9 cellular contexts compared by ENCODE assay signal in the genomic region with DNA sequence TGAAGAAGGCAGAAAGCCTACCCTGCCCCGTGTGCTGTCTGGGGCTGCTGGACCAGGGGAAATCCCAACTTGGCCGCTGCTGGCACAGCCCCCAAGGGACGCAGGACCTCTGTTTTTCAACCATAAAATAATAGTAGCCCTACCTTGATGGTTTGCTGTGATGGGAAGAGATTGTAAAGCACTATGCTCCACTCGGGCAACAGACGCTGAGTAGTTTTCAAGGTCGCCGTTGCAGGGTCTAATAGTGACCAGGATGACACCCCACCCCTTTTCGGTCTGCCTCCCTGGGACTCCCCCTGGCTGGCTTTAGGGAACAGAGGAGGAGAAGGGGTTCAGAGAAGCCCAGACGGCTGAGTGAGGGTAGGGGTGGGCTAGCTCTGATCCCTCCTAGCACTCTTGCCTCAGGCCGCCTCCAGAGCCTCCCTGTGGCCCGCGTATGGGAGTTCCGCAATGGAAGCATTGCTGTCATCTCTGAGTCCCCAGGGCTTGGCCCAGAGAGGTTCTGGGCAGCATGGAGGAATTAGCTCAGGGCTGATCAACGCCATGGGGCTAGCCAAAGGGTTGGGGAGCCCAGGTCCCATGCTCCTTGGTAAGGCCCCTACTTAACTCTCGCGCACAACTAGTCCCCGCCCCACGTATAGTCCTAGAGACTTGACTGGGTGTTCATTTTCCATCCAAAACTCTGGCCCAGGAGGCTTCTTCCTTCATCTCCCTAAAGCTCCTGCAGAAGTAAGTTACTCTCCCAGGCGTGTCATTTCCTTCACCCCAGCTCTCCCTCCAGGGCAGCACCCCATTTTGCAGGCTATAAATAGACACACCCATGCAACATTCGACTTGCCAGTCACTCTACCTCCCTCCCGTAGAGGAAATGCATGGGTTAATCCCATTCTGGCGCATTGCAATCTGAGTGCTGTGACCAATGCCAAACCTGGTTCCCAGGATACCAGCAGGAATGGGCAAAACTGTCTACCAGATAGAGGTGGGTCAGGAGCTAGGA. TPM values are rescaled to one million over a fixed set of nuclear protein-coding genes. Genes with fewer than 3 reads are reported as not detected.
DNase-seq lines count a peak whose midpoint lies in the region; ATAC-seq, FAIRE-seq and TF ChIP-seq lines count a peak whose summit lies in the region.
"Had no signal": no experiment of that assay in that cellular context is flagged by ENCODE, and none has a peak within 500 bp of the region (broad histone marks: within the 10 kb centered on the region; RNA-seq: fewer than 3 reads in every experiment).

No MANE protein-coding gene starts in this region.

- DNase-seq in CD4-positive, CD25-positive, alpha-beta regulatory T cell = peak in 2 of 3 donors; percentile 25 to 80
- DNase-seq in MM.1S (no peak), GM12878 (ENCODE audit: low read depth, low spot score) (no peak), lower leg skin (ENCODE audit: low spot score in 2 of 2) (peak; percentile 29 to 85), transverse colon (peak; percentile 48), hepatic stellate cell (ENCODE audit: low spot score) (no peak), NCI-H187 (lab: John Stamatoyannopoulos, UW) (no peak)

- peak overlapping the region; percentile 98 for H3K4me2 ChIP-seq in MM.1S (ENCODE audit: low read depth, low read length)
- peak overlapping the region; percentile 95 for H3K4me2 ChIP-seq in GM12878 (ENCODE audit: control insufficient read depth, insufficient read depth)

- H3K27me3 ChIP-seq in CD4-positive, CD25-positive, alpha-beta regulatory T cell (ENCODE audit: control insufficient read depth, insufficient read depth, low read length) = no peaks in the 10 kb centered on the region
- H3K27me3 ChIP-seq in MM.1S (replicated peaks; ENCODE audit: insufficient read depth, low read length) = no peaks in the 10 kb centered on the region
- H3K27me3 ChIP-seq in GM12878 (replicated peaks in 1 of 2; ENCODE audit: control insufficient read depth in 2 of 2, insufficient read depth in 2 of 2, low read length in 1 of 2) = no peaks in the 10 kb centered on the region
- no peaks in the 10 kb centered on the region for H3K27me3 ChIP-seq in transverse colon

- in situ Hi-C loops in GM12878 (cut with MboI) (loop anchor here (10.0 kb wide), 1 partner anchor 107 kb away; no protein-coding TSS in a partner anchor), transverse colon (cut with MboI; ENCODE audit: low pct_ligation_motif_present in 1 of 4, low pct_unique_long_range_greater_than_20kb in 1 of 4, low sequenced_read_pairs in 3 of 4) (loop anchor here in 3 of 4 donors (5.0 to 10.0 kb wide), 2 partner anchors 74 to 77 kb away; no protein-coding TSS in a partner anchor)

- peak overlapping the region; percentile 76 for H3K4me3 ChIP-seq in CD4-positive, CD25-positive, alpha-beta regulatory T cell (ENCODE audit: low read depth, low read length)
- H3K4me3 ChIP-seq in MM.1S (ENCODE audit: low read length) = peak overlapping the region; percentile 90
- peak overlapping the region; percentile 65 for H3K4me3 ChIP-seq in GM12878
- H3K4me3 ChIP-seq in lower leg skin (ENCODE audit: low read depth, poor library complexity, severe bottlenecking) = peak overlapping the region; percentile 35
- H3K4me3 ChIP-seq in transverse colon = peak overlapping the region; percentile 43 to 93 (median 84)

- CTCF ChIA-PET in GM12878 (lab: Yijun Ruan, JAX) = interaction anchor here (0.7 to 13.0 kb wide), 15 partner anchors 10 to 301 kb away, joined by 3 to 184 read pairs (median 25); no protein-coding TSS in a partner anchor

- H3K27ac Mint-ChIP-seq in CD4-positive, CD25-positive, alpha-beta regulatory T cell = peak overlapping the region; percentile 94 to 98 (median 98)

- TF ChIP-seq EP300 in GM12878 (IDR thresholded peaks at IDR 0.05; ENCODE audit: borderline replicate concordance in 1 of 2, control insufficient read depth in 1 of 2, low read depth in 2 of 2, low read length in 2 of 2) = no peak
- TF ChIP-seq EP300 in transverse colon (IDR thresholded peaks at IDR 0.05; ENCODE audit: low read depth) = no peak

- H3K9ac ChIP-seq in MM.1S (ENCODE audit: low read length) (peak overlapping the region; percentile 97), GM12878 (ENCODE audit: control insufficient read depth, insufficient read depth, low read length) (peak overlapping the region; percentile 96)

- TF ChIP-seq POLR2A in GM12878 (IDR thresholded peaks at IDR 0.05; ENCODE audit: low read depth, low read length) (no peak), lower leg skin (IDR thresholded peaks at IDR 0.05) (no peak), transverse colon (IDR thresholded peaks at IDR 0.05) (no peak)

- no peak for FAIRE-seq in GM12878 (lab: Jason Lieb, UNC)

- H2AFZ ChIP-seq in MM.1S (ENCODE audit: low read length) = peak overlapping the region; percentile 67
- peak overlapping the region; percentile 5 for H2AFZ ChIP-seq in GM12878 (ENCODE audit: control insufficient read depth, low read depth, low read length)

- no peaks in the 10 kb centered on the region for H3K9me3 Mint-ChIP-seq in CD4-positive, CD25-positive, alpha-beta regulatory T cell

- no peaks in the 10 kb centered on the region for H3K9me3 ChIP-seq in CD4-positive, CD25-positive, alpha-beta regulatory T cell (ENCODE audit: control insufficient read depth in 2 of 2, low read length in 2 of 2)
- H3K9me3 ChIP-seq in MM.1S (replicated peaks; ENCODE audit: insufficient read depth, low read length) (no peaks in the 10 kb centered on the region), GM12878 (replicated peaks; ENCODE audit: control insufficient read depth, insufficient read depth, low read length) (no peaks in the 10 kb centered on the region), transverse colon (no peaks in the 10 kb centered on the region)

- no peaks in the 10 kb centered on the region for H3K9me2 ChIP-seq in MM.1S (replicated peaks; ENCODE audit: insufficient read depth, low read length)

- RAD21 ChIA-PET in GM12878 (lab: Charles Lee; ENCODE audit: unreplicated experiment) = interaction anchor here (0.7 to 27.2 kb wide), 14 partner anchors 7 to 253 kb away, joined by 3 to 453 read pairs (median 31); no protein-coding TSS in a partner anchor

- TF ChIP-seq RAD21 in GM12878 (IDR thresholded peaks at IDR 0.05; ENCODE audit: insufficient read depth, low read depth, low read length) = no peak

- no peaks in the 10 kb centered on the region for H3K27me3 Mint-ChIP-seq in CD4-positive, CD25-positive, alpha-beta regulatory T cell

- H3K4me3 Mint-ChIP-seq in CD4-positive, CD25-positive, alpha-beta regulatory T cell = peak overlapping the region; percentile 89 to 97 (median 94)

- peaks cover 23% of the 10 kb centered on the region for H3K36me3 Mint-ChIP-seq in CD4-positive, CD25-positive, alpha-beta regulatory T cell

- SMC1A ChIA-PET in GM12878 (lab: Charles Lee; ENCODE audit: uncharacterized antibody, unreplicated experiment) = interaction anchor here (0.7 to 8.5 kb wide), 15 partner anchors 10 to 172 kb away, joined by 3 to 123 read pairs (median 9); no protein-coding TSS in a partner anchor

- peak overlapping the region; percentile 99 for H3K27ac ChIP-seq in CD4-positive, CD25-positive, alpha-beta regulatory T cell (ENCODE audit: insufficient read depth, low read length, poor library complexity, severe bottlenecking)
- H3K27ac ChIP-seq in MM.1S (ENCODE audit: low read length) (peak overlapping the region; percentile 87; the same call in 1 of the 2 replicates), GM12878 (ENCODE audit: control insufficient read depth, insufficient read depth) (peak overlapping the region; percentile 97), transverse colon (peak overlapping the region; percentile 98 to 100 (median 100))

- H4K20me1 ChIP-seq in MM.1S (ENCODE audit: insufficient read depth, low read length) = peaks cover 34% of the 10 kb centered on the region
- peaks cover 23% of the 10 kb centered on the region for H4K20me1 ChIP-seq in GM12878 (ENCODE audit: control insufficient read depth, insufficient read depth)

- peaks cover 73% of the 10 kb centered on the region for H3K4me1 ChIP-seq in CD4-positive, CD25-positive, alpha-beta regulatory T cell (ENCODE audit: control insufficient read depth, insufficient read depth, low read length, poor library complexity, severe bottlenecking)
- H3K4me1 ChIP-seq in MM.1S (ENCODE audit: low read length) = peaks cover 46% of the 10 kb centered on the region
- H3K4me1 ChIP-seq in GM12878 (ENCODE audit: control insufficient read depth, insufficient read depth, low read length) = peaks cover 44% of the 10 kb centered on the region
- peaks cover 42 to 58% (median 46%) of the 10 kb centered on the region in 4 donors for H3K4me1 ChIP-seq in transverse colon

- H3K79me2 ChIP-seq in MM.1S (ENCODE audit: low read length) (peaks cover 68% of the 10 kb centered on the region), GM12878 (ENCODE audit: control insufficient read depth, insufficient read depth, low read length) (peaks cover 52% of the 10 kb centered on the region)

- H3K36me3 ChIP-seq in CD4-positive, CD25-positive, alpha-beta regulatory T cell (ENCODE audit: control insufficient read depth, insufficient read depth, low read length) = peaks cover 31% of the 10 kb centered on the region
- H3K36me3 ChIP-seq in MM.1S (replicated peaks; ENCODE audit: insufficient read depth, low read length) (peaks cover 21% of the 10 kb centered on the region), GM12878 (ENCODE audit: control insufficient read depth in 2 of 2, insufficient read depth in 2 of 2, low read length in 1 of 2) (peaks cover 15 to 24% of the 10 kb centered on the region in 2 experiments), transverse colon (peaks cover 0 to 10% (median 7%) of the 10 kb centered on the region in 4 donors)

- POLR2A ChIA-PET in GM12878 (lab: Charles Lee) = interaction anchor here (0.6 to 24.5 kb wide), 16 partner anchors 8 to 611 kb away, joined by 3 to 389 read pairs (median 11); no protein-coding TSS in a partner anchor

- ATAC-seq in CD4-positive, CD25-positive, alpha-beta regulatory T cell (ENCODE audit: low read depth in 2 of 2) = no peak
- ATAC-seq in GM21619 (IDR thresholded peaks at IDR 0.05; ENCODE audit: unreplicated experiment) (peak; percentile 21), GM12878 (peak; percentile 43)

- no peak for TF ChIP-seq CTCF in MM.1S (IDR thresholded peaks at IDR 0.05; ENCODE audit: low read length)
- no peak for TF ChIP-seq CTCF in GM12878 (IDR thresholded peaks at IDR 0.05 in 2 of 3, conservative IDR thresholded peaks at IDR 0.05 in 1 of 3; ENCODE audit: control insufficient read depth in 2 of 3, extremely low read depth in 1 of 3, insufficient read depth in 1 of 3, low read depth in 3 of 3, low read length in 3 of 3)
- TF ChIP-seq CTCF in lower leg skin (IDR thresholded peaks at IDR 0.05) = no peak
- no peak for TF ChIP-seq CTCF in transverse colon (IDR thresholded peaks at IDR 0.05)

- BruUV-seq in GM12878 (replicated peaks; lab: Mats Ljungman, UMichigan) = no TSS peak

- peaks cover 14 to 72% (median 44%) of the 10 kb centered on the region in 4 donors for H3K4me1 Mint-ChIP-seq in CD4-positive, CD25-positive, alpha-beta regulatory T cell

- intact Hi-C loops in GM12878 (cut with micrococcal nuclease; ENCODE audit: unreplicated experiment) = loop anchor here (2.0 kb wide), 1 partner anchor 389 kb away; no protein-coding TSS in a partner anchor
- intact Hi-C loops in lower leg skin (cut with DNase I; ENCODE audit: low total_unique reads) = no loop called here
- intact Hi-C loops in transverse colon (cut with DNase I; ENCODE audit: low total_unique reads) = loop anchor here (5.0 kb wide), 1 partner anchor 74 kb away; no protein-coding TSS in a partner anchor

- WGBS in GM12878 (ENCODE audit: insufficient coverage, insufficient replicate concordance, low lambda C conversion rate, missing lambda C conversion rate) = 44% methylated on average over 21 of the region's 22 CpGs
- WGBS in lower leg skin, 2 donors = 38 to 42% methylated on average over 22 of the region's 22 CpGs
- WGBS in transverse colon (ENCODE audit: low coverage in 1 of 2), 2 donors = 33 to 46% methylated on average over 3 to 22 of the region's 22 CpGs

- peaks cover 42% of the 10 kb centered on the region for H3F3A ChIP-seq in MM.1S (ENCODE audit: insufficient read depth, low read length)

RNA-seq across cellular contexts. Expression of gene IRF1, which starts 1.1 kb away (rescaled TPM):
- total RNA-seq in CD4-positive, CD25-positive, alpha-beta regulatory T cell = 924 TPM
- polyA plus RNA-seq in CD4-positive, CD25-positive, alpha-beta regulatory T cell = 100 to 1,000 TPM; 160 to 202 (median 190) TPM
- total RNA-seq in GM12878 (2013; cell fraction: nucleolus; rRNA removed) = 216 and 219 TPM in 2 replicates
- total RNA-seq in GM12878 (2014; rRNA removed) (29.9 and 30.5 TPM in 2 replicates), GM12878 (2014; rRNA removed; fragmentation: Illumina TruSeq; extraction: Trizol) (41.9 and 45.3 TPM in 2 replicates), GM12878 (2021) (68.0 and 74.1 TPM in 2 replicates), lower leg skin (10 to 100 TPM in 3 of 4 donors, 1 to 10 TPM in 1; 9.6 to 15.0 (median 14.5) TPM), transverse colon (10 to 100 TPM; 40.8 to 86.9 (median 65.5) TPM)
- 19.0 TPM for polyA plus RNA-seq in GM12878 (2011; ENCODE audit: low read depth)
- polyA plus RNA-seq in GM12878 (2011; rRNA removed) (37.5 and 50.7 TPM in 2 replicates), GM12878 (2014; fragmentation: Illumina TruSeq; extraction: Trizol) (45.9 and 48.6 TPM in 2 replicates), GM12878 (2014; fragmentation: Nextera tagmentation; extraction: Ambion mirVana) (10 to 100 TPM in 1 of 2 experiments, 1 to 10 TPM in 1; 6.9 to 14.0 TPM), GM12878 (2014; rRNA removed) (55.9 and 56.1 TPM in 2 replicates), GM12878 (2016; fragmentation: Nextera tagmentation; extraction: Ambion mirVana) (10 to 100 TPM; 62.1 to 65.0 TPM)
- polyA plus RNA-seq in GM12878 (2011; cell fraction: cytosol; rRNA removed) = 60.7 and 77.3 TPM in 2 replicates
- 156 and 160 TPM in 2 replicates for polyA plus RNA-seq in GM12878 (2011; cell fraction: nucleus; rRNA removed)
- polyA plus RNA-seq in GM12878 (2012) = 32.8 and 47.6 TPM in 2 replicates
- polyA minus RNA-seq in GM12878 (2011; rRNA and poly(A)+ RNA removed) = 171 and 202 TPM in 2 replicates
- 47.0 and 51.0 TPM in 2 replicates for polyA minus RNA-seq in GM12878 (2011; cell fraction: cytosol; rRNA and poly(A)+ RNA removed)
- 234 and 331 TPM in 2 replicates for polyA minus RNA-seq in GM12878 (2011; cell fraction: nucleus; rRNA and poly(A)+ RNA removed)

RNA-seq across cellular contexts. Expression of gene IL5, which starts 51.7 kb away (rescaled TPM):
- total RNA-seq in CD4-positive, CD25-positive, alpha-beta regulatory T cell = not detected
- polyA plus RNA-seq in CD4-positive, CD25-positive, alpha-beta regulatory T cell = not detected
- total RNA-seq in GM12878 (2013; cell fraction: nucleolus; rRNA removed) = not detected in 2 replicates
- total RNA-seq in GM12878 (2014; rRNA removed) = not detected in 2 replicates
- total RNA-seq in GM12878 (2014; rRNA removed; fragmentation: Illumina TruSeq; extraction: Trizol) = not detected in 2 replicates
- not detected in 2 replicates for total RNA-seq in GM12878 (2021)
- not detected for polyA plus RNA-seq in GM12878 (2011; ENCODE audit: low read depth)
- polyA plus RNA-seq in GM12878 (2011; rRNA removed) = not detected in 2 replicates
- not detected in 2 replicates for polyA plus RNA-seq in GM12878 (2011; cell fraction: cytosol; rRNA removed)
- polyA plus RNA-seq in GM12878 (2011; cell fraction: nucleus; rRNA removed) = not detected in 2 replicates
- polyA plus RNA-seq in GM12878 (2012) = not detected in 2 replicates
- not detected in 2 replicates for polyA plus RNA-seq in GM12878 (2014; fragmentation: Illumina TruSeq; extraction: Trizol)
- polyA plus RNA-seq in GM12878 (2014; fragmentation: Nextera tagmentation; extraction: Ambion mirVana) = not detected
- polyA plus RNA-seq in GM12878 (2014; rRNA removed) = not detected in 2 replicates
- not detected for polyA plus RNA-seq in GM12878 (2016; fragmentation: Nextera tagmentation; extraction: Ambion mirVana)
- polyA minus RNA-seq in GM12878 (2011; rRNA and poly(A)+ RNA removed) = not detected in 2 replicates
- not detected in 2 replicates for polyA minus RNA-seq in GM12878 (2011; cell fraction: cytosol; rRNA and poly(A)+ RNA removed)
- polyA minus RNA-seq in GM12878 (2011; cell fraction: nucleus; rRNA and poly(A)+ RNA removed) = not detected in 2 replicates
- total RNA-seq in lower leg skin = not detected
- not detected for total RNA-seq in transverse colon
- total RNA-seq: lung microvascular endothelial cell had no signal

Comparison
In these comparisons a context has a peak if more than half of its experiments do, and no peak if none do; other contexts are left out.
1. ATAC-seq: peak in GM21619 (single experiment) and GM12878 (single experiment); none in CD4-positive, CD25-positive, alpha-beta regulatory T cell (0 of 2).
2. DNase-seq: peak in CD4-positive, CD25-positive, alpha-beta regulatory T cell (2 of 3), lower leg skin (2 of 2) and transverse colon (single experiment); none in MM.1S (single experiment), GM12878 (single experiment), hepatic stellate cell (single experiment) and NCI-H187 (0 of 2).
3. H3K4me3 ChIP-seq: peak in every context shown above with its lines; median percentile 90 in MM.1S; 84 in transverse colon; 76 in CD4-positive, CD25-positive, alpha-beta regulatory T cell; 65 in GM12878; 35 in lower leg skin.
4. Peak in every context shown above with its lines, with median percentiles within 50 percentile points of each other: H3K27ac ChIP-seq.